ENCODE assay signal across 13 cellular contexts in genomic region chr1:92459871-92460320, GRCh38. TPM values are rescaled to one million over a fixed set of nuclear protein-coding genes. Genes with fewer than 3 reads are reported as not detected.
A peak's percentile ranks its signal among the peaks of the same experiment; 100 is the strongest.
DNase-seq lines count a peak whose midpoint lies in the region; ATAC-seq and TF ChIP-seq lines count a peak whose summit lies in the region.
"Had no signal": no experiment of that assay in that cellular context is flagged by ENCODE, and none has a peak within 500 bp of the region (broad histone marks: within the 10 kb centered on the region; RNA-seq: fewer than 3 reads in every experiment).

No MANE protein-coding gene starts in this region.

- H3K36me3 Mint-ChIP-seq in activated T-cell treated with anti-CD3 and anti-CD28 coated beads, Interleukin-2, amount 50 U/mL, for 72 hours (ENCODE audit: insufficient read depth in 2 of 2) = peaks cover 0 to 2% of the 10 kb centered on the region in 2 donors

- H3K27ac Mint-ChIP-seq in activated T-cell treated with anti-CD3 and anti-CD28 coated beads, Interleukin-2, amount 50 U/mL, for 72 hours = peak overlapping the region; percentile 4
- peak overlapping the region in 1 of 2 donors; percentile 84 for H3K27ac Mint-ChIP-seq in stimulated activated naive CD8-positive, alpha-beta T cell treated with anti-CD3 and anti-CD28 coated beads, Interleukin-15, amount 100 ng/mL, for 72 hours
- H3K27ac Mint-ChIP-seq: endodermal cell had no signal

- no peak for TF ChIP-seq POLR2A in gastroesophageal sphincter (IDR thresholded peaks at IDR 0.05)

- 31 to 40% methylated on average over 4 of the region's 4 CpGs for WGBS in gastroesophageal sphincter (ENCODE audit: low coverage in 1 of 2), 2 donors

- DNase-seq in activated T-cell treated with anti-CD3 and anti-CD28 coated beads, Interleukin-2, amount 50 U/mL, for 72 hours = no peak
- no peak for DNase-seq in activated T-cell treated with anti-CD3 and anti-CD28 coated beads, Interleukin-2, amount 50 U/mL, for 1 hour
- DNase-seq in SIG-M5 (lab: John Stamatoyannopoulos, UW) = peak; percentile 95
- DNase-seq in stimulated activated naive CD8-positive, alpha-beta T cell treated with anti-CD3 and anti-CD28 coated beads, Interleukin-15, amount 100 ng/mL, for 72 hours = no peak
- DNase-seq in AG08396 (ENCODE audit: low spot score) = no peak
- DNase-seq in GM13977 (ENCODE audit: low spot score) = no peak
- no peak for DNase-seq in RPMI8226
- DNase-seq: endodermal cell, NCI-H1436 treated with DMSO at 0.1 percent for 48 hours, Peyer's patch had no signal

- no peaks in the 10 kb centered on the region for H3K36me3 ChIP-seq in gastroesophageal sphincter
- H3K36me3 ChIP-seq: adrenal gland, Peyer's patch had no signal

- H3K27me3 ChIP-seq in gastroesophageal sphincter = peaks cover 11% of the 10 kb centered on the region
- H3K27me3 ChIP-seq: adrenal gland, Peyer's patch had no signal

- in situ Hi-C loops in GM13977 (cut with MboI; ENCODE audit: low pct_unique_long_range_greater_than_20kb, low sequenced_read_pairs, unreplicated experiment) = no loop called here

- no peak overlapping the region for H3K4me3 ChIP-seq in gastroesophageal sphincter
- H3K4me3 ChIP-seq: adrenal gland, Peyer's patch had no signal

- H3K9me3 Mint-ChIP-seq in activated T-cell treated with anti-CD3 and anti-CD28 coated beads, Interleukin-2, amount 50 U/mL, for 72 hours = no peaks in the 10 kb centered on the region
- no peaks in the 10 kb centered on the region for H3K9me3 Mint-ChIP-seq in stimulated activated naive CD8-positive, alpha-beta T cell treated with anti-CD3 and anti-CD28 coated beads, Interleukin-15, amount 100 ng/mL, for 72 hours
- H3K9me3 Mint-ChIP-seq: endodermal cell, neural crest cell had no signal

- H3K27ac ChIP-seq in gastroesophageal sphincter = peak overlapping the region in 1 of 4 donors; percentile 25

- no peaks in the 10 kb centered on the region for H3K27me3 Mint-ChIP-seq in activated T-cell treated with anti-CD3 and anti-CD28 coated beads, Interleukin-2, amount 50 U/mL, for 72 hours (ENCODE audit: low read depth)
- H3K27me3 Mint-ChIP-seq in stimulated activated naive CD8-positive, alpha-beta T cell treated with anti-CD3 and anti-CD28 coated beads, Interleukin-15, amount 100 ng/mL, for 72 hours = no peaks in the 10 kb centered on the region

- no peaks in the 10 kb centered on the region for H3K9me3 ChIP-seq in gastroesophageal sphincter
- H3K9me3 ChIP-seq: adrenal gland, Peyer's patch had no signal

- no peaks in the 10 kb centered on the region for H3K4me1 ChIP-seq in gastroesophageal sphincter
- H3K4me1 ChIP-seq: Peyer's patch had no signal

- H3K4me1 Mint-ChIP-seq in activated T-cell treated with anti-CD3 and anti-CD28 coated beads, Interleukin-2, amount 50 U/mL, for 72 hours (ENCODE audit: low read depth) = peaks cover 57% of the 10 kb centered on the region
- H3K4me1 Mint-ChIP-seq in stimulated activated naive CD8-positive, alpha-beta T cell treated with anti-CD3 and anti-CD28 coated beads, Interleukin-15, amount 100 ng/mL, for 72 hours = peaks cover 44% of the 10 kb centered on the region
- H3K4me1 Mint-ChIP-seq: neural crest cell had no signal

- no peak for TF ChIP-seq CTCF in gastroesophageal sphincter (IDR thresholded peaks at IDR 0.05)
- no peak for TF ChIP-seq CTCF in GM13977 (IDR thresholded peaks at IDR 0.05; ENCODE audit: extremely low read depth, insufficient read depth, missing control alignments)

- no peak for TF ChIP-seq EP300 in gastroesophageal sphincter (IDR thresholded peaks at IDR 0.05)

- peak in 1 of 2 donors; percentile 25 for ATAC-seq in activated T-cell treated with anti-CD3 and anti-CD28 coated beads, Interleukin-2, amount 50 U/mL, for 72 hours (replicated peaks in 1 of 2)
- ATAC-seq in gastroesophageal sphincter = peak; percentile 41
- no peak for ATAC-seq in stimulated activated naive CD8-positive, alpha-beta T cell treated with anti-CD3 and anti-CD28 coated beads, Interleukin-15, amount 100 ng/mL, for 72 hours

- peak overlapping the region in 1 of 2 donors; percentile 36 for H3K4me3 Mint-ChIP-seq in activated T-cell treated with anti-CD3 and anti-CD28 coated beads, Interleukin-2, amount 50 U/mL, for 72 hours
- peak overlapping the region; percentile 16 to 43 for H3K4me3 Mint-ChIP-seq in stimulated activated naive CD8-positive, alpha-beta T cell treated with anti-CD3 and anti-CD28 coated beads, Interleukin-15, amount 100 ng/mL, for 72 hours
- H3K4me3 Mint-ChIP-seq: endodermal cell, neural crest cell had no signal

RNA-seq across cellular contexts. Expression of gene GFI1, which starts 26.8 kb away (rescaled TPM):
- 100 to 1,000 TPM in 1 of 2 donors, 10 to 100 TPM in 1; 96.5 to 117 TPM for total RNA-seq in activated T-cell treated with anti-CD3 and anti-CD28 coated beads, Interleukin-2, amount 50 U/mL, for 72 hours
- under 1 TPM in 3 of 4 donors, not detected in 1; 0.27 to 0.94 (median 0.59) TPM for total RNA-seq in gastroesophageal sphincter

Comparison
In these comparisons a context has a peak if more than half of its experiments do, and no peak if none do; other contexts are left out.
1. RNA of gene GFI1, which starts 26.8 kb away (total RNA-seq): 96.5 to 117 TPM in activated T-cell treated with anti-CD3 and anti-CD28 coated beads, Interleukin-2, amount 50 U/mL, for 72 hours; 0.27 to 0.94 TPM in gastroesophageal sphincter; every median in the first group is over 10 times any median in the second.